Comparison of ENCODE assay signal across 11 cellular contexts in the genomic region with DNA sequence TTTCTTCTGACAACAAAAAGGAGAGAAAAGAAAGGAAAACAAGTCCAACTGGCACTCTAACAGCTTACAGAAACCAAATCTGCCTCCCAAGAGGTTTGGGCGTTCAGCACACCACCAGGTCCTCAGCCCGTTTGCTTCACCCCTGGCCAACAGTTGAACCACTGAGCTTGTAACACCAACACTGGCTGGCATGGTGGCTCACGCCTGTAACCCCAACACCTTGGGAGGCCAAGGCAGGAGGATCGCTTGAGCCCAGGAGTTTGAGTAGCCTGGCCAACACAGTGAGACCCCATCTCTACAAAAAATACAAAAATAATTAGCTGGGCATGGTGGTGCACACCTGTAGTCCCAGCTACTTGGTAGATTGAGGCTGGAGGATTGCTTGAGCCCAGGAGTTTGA. TPM values are rescaled to one million over a fixed set of nuclear protein-coding genes. Genes with fewer than 3 reads are reported as not detected.
DNase-seq lines count a peak whose midpoint lies in the region; ATAC-seq and TF ChIP-seq lines count a peak whose summit lies in the region.
"Had no signal": no experiment of that assay in that cellular context is flagged by ENCODE, and none has a peak within 500 bp of the region (broad histone marks: within the 10 kb centered on the region; RNA-seq: fewer than 3 reads in every experiment).

No MANE protein-coding gene starts in this region.

- no peaks in the 10 kb centered on the region for H3K36me3 ChIP-seq in esophagus muscularis mucosa
- H3K36me3 ChIP-seq: MG63 had no signal

- H3K4me3 ChIP-seq in esophagus muscularis mucosa = no peak overlapping the region
- H3K4me3 ChIP-seq: dorsolateral prefrontal cortex, MG63 had no signal

- H3K4me1 ChIP-seq in esophagus muscularis mucosa = peaks cover 9 to 17% (median 11%) of the 10 kb centered on the region in 4 donors

- H3K27me3 ChIP-seq in CD4-positive, alpha-beta T cell (ENCODE audit: control insufficient read depth, insufficient read depth, low read length) = no peaks in the 10 kb centered on the region
- peaks cover 0 to 8% (median 0%) of the 10 kb centered on the region in 4 donors for H3K27me3 ChIP-seq in esophagus muscularis mucosa
- H3K27me3 ChIP-seq: dorsolateral prefrontal cortex, MG63 had no signal

- intact Hi-C loops in CD4-positive, alpha-beta T cell (cut with DNase I, micrococcal nuclease) = loop anchor here in 1 of 2 experiments (2.0 kb wide), 1 partner anchor 15 kb away; no protein-coding TSS in a partner anchor
- intact Hi-C loops in esophagus muscularis mucosa (cut with DNase I) = no loop called here

- peak overlapping the region; percentile 98 for H3K27ac Mint-ChIP-seq in CD4-positive, alpha-beta T cell
- peak overlapping the region; percentile 90 to 96 (median 95) for H3K27ac Mint-ChIP-seq in IgD-negative memory B cell
- peak overlapping the region; percentile 91 for H3K27ac Mint-ChIP-seq in activated naive CD8-positive, alpha-beta T cell treated with anti-CD3 and anti-CD28 coated beads, Interleukin-2, amount 10 ng/mL, durations not matched to agents 7 days and 5 days
- H3K27ac Mint-ChIP-seq in natural killer cell treated with Interleukin-12 subunit alpha and Interleukin-12 subunit beta and Interleukin-15 and Interleukin-18, amount 100 ng/mL, for 72 hours = peak overlapping the region; percentile 81 to 99

- DNase-seq in CD4-positive, alpha-beta T cell = no peak
- DNase-seq in activated naive CD8-positive, alpha-beta T cell treated with anti-CD3 and anti-CD28 coated beads, Interleukin-2, amount 10 ng/mL, durations not matched to agents 7 days and 5 days = no peak
- no peak for DNase-seq in natural killer cell treated with Interleukin-12 subunit alpha and Interleukin-12 subunit beta and Interleukin-15 and Interleukin-18, amount 100 ng/mL, for 72 hours (ENCODE audit: low spot score)
- DNase-seq in esophagus muscularis mucosa (ENCODE audit: extremely low spot score) (no peak), mesenteric fat pad (ENCODE audit: low spot score) (no peak), cortex of kidney (lab: John Stamatoyannopoulos, UW) (no peak), NCI-H1436 (lab: John Stamatoyannopoulos, UW) (no peak)
- DNase-seq: activated gamma-delta T cell, dorsolateral prefrontal cortex, MG63 had no signal

- no peak for ATAC-seq in CD4-positive, alpha-beta T cell (ENCODE audit: poor library complexity)
- no peak for ATAC-seq in activated naive CD8-positive, alpha-beta T cell treated with anti-CD3 and anti-CD28 coated beads, Interleukin-2, amount 10 ng/mL, durations not matched to agents 7 days and 5 days (ENCODE audit: low read depth)
- ATAC-seq in natural killer cell treated with Interleukin-12 subunit alpha and Interleukin-12 subunit beta and Interleukin-15 and Interleukin-18, amount 100 ng/mL, for 72 hours = no peak

- peak overlapping the region; percentile 66 for H3K27ac ChIP-seq in CD4-positive, alpha-beta T cell (ENCODE audit: low read depth, low read length)
- no peak overlapping the region for H3K27ac ChIP-seq in esophagus muscularis mucosa (replicated peaks in 1 of 4)
- H3K27ac ChIP-seq: dorsolateral prefrontal cortex had no signal

- CTCF ChIA-PET in CD4-positive, alpha-beta T cell (lab: Charles Lee) = interaction anchor here (0.6 to 6.1 kb wide), 9 partner anchors 13 to 407 kb away, joined by 3 to 62 read pairs (median 4); partner anchors contain the start of gene CCDC88C

- no peak for TF ChIP-seq POLR2A in esophagus muscularis mucosa (IDR thresholded peaks at IDR 0.05; ENCODE audit: low read depth)

- peaks cover 92% of the 10 kb centered on the region for H3K4me1 Mint-ChIP-seq in CD4-positive, alpha-beta T cell (ENCODE audit: low read depth)
- peaks cover 65 to 82% (median 75%) of the 10 kb centered on the region in 3 donors for H3K4me1 Mint-ChIP-seq in IgD-negative memory B cell
- peaks cover 76% of the 10 kb centered on the region for H3K4me1 Mint-ChIP-seq in activated naive CD8-positive, alpha-beta T cell treated with anti-CD3 and anti-CD28 coated beads, Interleukin-2, amount 10 ng/mL, durations not matched to agents 7 days and 5 days
- peaks cover 79 to 86% of the 10 kb centered on the region in 2 donors for H3K4me1 Mint-ChIP-seq in natural killer cell treated with Interleukin-12 subunit alpha and Interleukin-12 subunit beta and Interleukin-15 and Interleukin-18, amount 100 ng/mL, for 72 hours (ENCODE audit: low read depth in 2 of 2)

- no peaks in the 10 kb centered on the region for H3K9me3 ChIP-seq in CD4-positive, alpha-beta T cell (ENCODE audit: control insufficient read depth, low read length)
- H3K9me3 ChIP-seq in esophagus muscularis mucosa = no peaks in the 10 kb centered on the region
- H3K9me3 ChIP-seq: MG63 had no signal

- POLR2A ChIA-PET in CD4-positive, alpha-beta T cell (lab: Charles Lee) = interaction anchor here (0.9 to 12.9 kb wide), 17 partner anchors 9 to 154 kb away, joined by 3 to 294 read pairs (median 6); partner anchors contain the start of genes CCDC88C and GPR68
- POLR2A ChIA-PET in activated naive CD8-positive, alpha-beta T cell treated with anti-CD3 and anti-CD28 coated beads, Interleukin-2, amount 10 ng/mL, durations not matched to agents 7 days and 5 days (lab: Charles Lee) = interaction anchor here (0.8 to 9.6 kb wide), 14 partner anchors 10 to 112 kb away, joined by 3 to 139 read pairs (median 6); partner anchors contain the start of genes CCDC88C and PPP4R3A

- H3K4me3 Mint-ChIP-seq in CD4-positive, alpha-beta T cell = peak overlapping the region; percentile 78
- H3K4me3 Mint-ChIP-seq in IgD-negative memory B cell = peak overlapping the region; percentile 55 to 90 (median 82)
- peak overlapping the region; percentile 86 for H3K4me3 Mint-ChIP-seq in activated naive CD8-positive, alpha-beta T cell treated with anti-CD3 and anti-CD28 coated beads, Interleukin-2, amount 10 ng/mL, durations not matched to agents 7 days and 5 days
- H3K4me3 Mint-ChIP-seq in natural killer cell treated with Interleukin-12 subunit alpha and Interleukin-12 subunit beta and Interleukin-15 and Interleukin-18, amount 100 ng/mL, for 72 hours = peak overlapping the region; percentile 76

- no peak for TF ChIP-seq CTCF in CD4-positive, alpha-beta T cell (IDR thresholded peaks at IDR 0.05)
- no peak for TF ChIP-seq CTCF in esophagus muscularis mucosa (IDR thresholded peaks at IDR 0.05)

- no peaks in the 10 kb centered on the region for H3K27me3 Mint-ChIP-seq in CD4-positive, alpha-beta T cell
- H3K27me3 Mint-ChIP-seq in IgD-negative memory B cell = no peaks in the 10 kb centered on the region
- no peaks in the 10 kb centered on the region for H3K27me3 Mint-ChIP-seq in activated naive CD8-positive, alpha-beta T cell treated with anti-CD3 and anti-CD28 coated beads, Interleukin-2, amount 10 ng/mL, durations not matched to agents 7 days and 5 days
- H3K27me3 Mint-ChIP-seq in natural killer cell treated with Interleukin-12 subunit alpha and Interleukin-12 subunit beta and Interleukin-15 and Interleukin-18, amount 100 ng/mL, for 72 hours = no peaks in the 10 kb centered on the region

- H3K36me3 Mint-ChIP-seq in CD4-positive, alpha-beta T cell (ENCODE audit: low read depth) = peaks cover 56% of the 10 kb centered on the region
- H3K36me3 Mint-ChIP-seq in IgD-negative memory B cell = no peaks in the 10 kb centered on the region
- peaks cover 35% of the 10 kb centered on the region for H3K36me3 Mint-ChIP-seq in activated naive CD8-positive, alpha-beta T cell treated with anti-CD3 and anti-CD28 coated beads, Interleukin-2, amount 10 ng/mL, durations not matched to agents 7 days and 5 days
- H3K36me3 Mint-ChIP-seq in natural killer cell treated with Interleukin-12 subunit alpha and Interleukin-12 subunit beta and Interleukin-15 and Interleukin-18, amount 100 ng/mL, for 72 hours = no peaks in the 10 kb centered on the region

- WGBS in esophagus muscularis mucosa = 82% methylated on average over 4 of the region's 4 CpGs

- no peak for TF ChIP-seq EP300 in esophagus muscularis mucosa (IDR thresholded peaks at IDR 0.05)

- H3K9me3 Mint-ChIP-seq in CD4-positive, alpha-beta T cell = no peaks in the 10 kb centered on the region
- H3K9me3 Mint-ChIP-seq in IgD-negative memory B cell = no peaks in the 10 kb centered on the region
- no peaks in the 10 kb centered on the region for H3K9me3 Mint-ChIP-seq in activated naive CD8-positive, alpha-beta T cell treated with anti-CD3 and anti-CD28 coated beads, Interleukin-2, amount 10 ng/mL, durations not matched to agents 7 days and 5 days
- H3K9me3 Mint-ChIP-seq in natural killer cell treated with Interleukin-12 subunit alpha and Interleukin-12 subunit beta and Interleukin-15 and Interleukin-18, amount 100 ng/mL, for 72 hours = no peaks in the 10 kb centered on the region

RNA-seq across cellular contexts. Expression of gene CCDC88C, which starts 19.4 kb away (rescaled TPM):
- 100 to 1,000 TPM; 269 to 287 TPM for total RNA-seq in CD4-positive, alpha-beta T cell
- 30.5 TPM for polyA plus RNA-seq in IgD-negative memory B cell
- total RNA-seq in activated naive CD8-positive, alpha-beta T cell treated with anti-CD3 and anti-CD28 coated beads, Interleukin-2, amount 10 ng/mL, durations not matched to agents 7 days and 5 days = 100 to 1,000 TPM; 206 to 209 TPM
- total RNA-seq in natural killer cell treated with Interleukin-12 subunit alpha and Interleukin-12 subunit beta and Interleukin-15 and Interleukin-18, amount 100 ng/mL, for 72 hours = 100 to 1,000 TPM; 103 to 175 TPM
- total RNA-seq in esophagus muscularis mucosa (1 to 10 TPM; 4.2 to 6.3 (median 5.6) TPM), mesenteric fat pad (17.4 TPM)
